Comparison of ENCODE assay signal across 22 cellular contexts in genomic region chr15:47795864-47796263, GRCh38.
"Had no signal": no experiment of that assay in that cellular context is flagged by ENCODE, and none has a peak within 500 bp of the region (broad histone marks: within the 10 kb centered on the region; RNA-seq: fewer than 3 reads in every experiment).

No MANE protein-coding gene starts in this region.

- H3K4me3 ChIP-seq: K562, SK-N-MC had no signal

- DNase-seq: activated B cell treated with CpG ODN at 0.5 μM for 24 hours; activated CD4-positive, alpha-beta T cell treated with anti-CD3 and anti-CD28 coated beads for 1 hour; activated CD4-positive, alpha-beta T cell treated with anti-CD3 and anti-CD28 coated beads, Interleukin-2, amount 10 ng/mL, durations not matched to agents 24 days and 14 days; activated CD4-positive, alpha-beta T cell treated with anti-CD3 and anti-CD28 coated beads, Interleukin-2, amount 50 U/mL, for 48 hours; activated CD8-positive, alpha-beta memory T cell treated with anti-CD3 and anti-CD28 coated beads, Interleukin-2, amount 10 ng/mL, durations not matched to agents 7 days and 5 days; activated effector memory CD4-positive, alpha-beta T cell treated with anti-CD3 and anti-CD28 coated beads, Interleukin-2, amount 50 U/mL, for 16 hours; activated naive CD4-positive, alpha-beta T cell treated with anti-CD3 and anti-CD28 coated beads for 36 hours; activated T-cell treated with anti-CD3 and anti-CD28 coated beads, Interleukin-2, amount 50 U/mL, for 24 hours; amygdala; Karpas-422; NCI-H1105 treated with DMSO at 0.1 percent for 48 hours; NCI-H1436 treated with DMSO at 0.1 percent for 48 hours; NCI-H187; NCI-H2081; NCI-H446; NCI-H524; PC-3; T-cell; T-helper 2 cell; T1000 had no signal

- H3K27ac ChIP-seq: SK-N-MC had no signal

- ATAC-seq: activated CD8-positive, alpha-beta memory T cell treated with anti-CD3 and anti-CD28 coated beads, Interleukin-2, amount 10 ng/mL, durations not matched to agents 7 days and 5 days; K562; PC-3; T-cell had no signal
